9 cellular contexts compared by ENCODE assay signal in the genomic region with DNA sequence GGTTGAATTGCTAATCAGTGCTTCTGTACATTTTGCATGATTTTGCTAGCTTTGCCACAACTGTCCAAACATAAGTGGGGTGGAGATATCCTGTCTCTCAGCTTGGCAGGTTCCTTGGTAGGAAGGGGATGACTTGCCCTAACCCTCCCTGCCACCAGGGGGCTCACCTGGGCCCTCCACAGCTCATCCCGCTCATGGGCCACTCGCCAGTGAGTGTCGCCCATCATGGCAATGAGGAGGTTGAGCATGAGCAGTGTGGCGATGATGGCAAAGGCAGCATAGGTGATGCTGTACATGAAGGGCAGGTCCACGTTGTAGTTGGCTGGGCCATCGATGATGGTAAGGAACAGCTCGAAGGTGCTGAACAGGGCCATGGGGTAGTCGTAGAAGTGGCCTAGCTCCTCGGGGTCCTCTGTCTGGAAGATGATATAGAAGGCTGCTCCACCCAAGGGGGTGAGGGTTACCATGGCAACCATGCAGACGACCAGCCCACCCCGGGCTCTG. TPM values are rescaled to one million over a fixed set of nuclear protein-coding genes. Genes with fewer than 3 reads are reported as not detected.
DNase-seq lines count a peak whose midpoint lies in the region; FAIRE-seq and TF ChIP-seq lines count a peak whose summit lies in the region.
"Had no signal": no experiment of that assay in that cellular context is flagged by ENCODE, and none has a peak within 500 bp of the region (broad histone marks: within the 10 kb centered on the region; RNA-seq: fewer than 3 reads in every experiment).

No MANE protein-coding gene starts in this region.

- H3K27ac ChIP-seq in coronary artery (no peak overlapping the region), spleen (no peak overlapping the region)

- peaks cover 0 to 39% (median 4%) of the 10 kb centered on the region in 6 donors for H3K36me3 ChIP-seq in spleen

- 82 to 93% (median 87%) methylated on average over 8 to 11 of the region's 11 CpGs for whole genome bisulfite sequencing in spleen, 5 donors

- TF ChIP-seq POLR2A in H54 (IDR thresholded peaks at IDR 0.05; ENCODE audit: low read depth, low read length) (no peak), spleen (IDR thresholded peaks at IDR 0.05) (no peak)

- no peak overlapping the region for H3K4me3 ChIP-seq in coronary artery
- H3K4me3 ChIP-seq in spleen = no peak overlapping the region

- H3K9me3 ChIP-seq in spleen = peaks cover 0 to 4% (median 0%) of the 10 kb centered on the region in 8 donors

- intact Hi-C loops in spleen (cut with DNase I; ENCODE audit: low total_unique reads) = no loop called here

- no peak for FAIRE-seq in H54 (lab: Jason Lieb, UNC)
- FAIRE-seq: A204.1 had no signal

- H3K27me3 ChIP-seq in spleen (replicated peaks in 1 of 7) = peaks cover 0 to 7% (median 0%) of the 10 kb centered on the region in 7 donors

- TF ChIP-seq CTCF in coronary artery (IDR thresholded peaks at IDR 0.05) (no peak), spleen (IDR thresholded peaks at IDR 0.05 in 8 of 11, conservative IDR thresholded peaks at IDR 0.05 in 3 of 11) (peak in 7 of 11 experiments; percentile 13 to 70 (median 47))

- H3K4me1 ChIP-seq in spleen = no peaks in the 10 kb centered on the region

- peak; percentile 32 for DNase-seq in DMS 273 (lab: John Stamatoyannopoulos, UW; ENCODE audit: unreplicated experiment)
- DNase-seq in DMS 273 treated with DMSO at 0.1 percent for 48 hours (lab: John Stamatoyannopoulos, UW) = no peak
- DNase-seq in H54 (ENCODE audit: insufficient read length, low spot score) = peak; percentile 19
- DNase-seq in OCI-M1 (lab: John Stamatoyannopoulos, UW) = peak; percentile 28
- DNase-seq in coronary artery (ENCODE audit: low spot score) = peak; percentile 70
- DNase-seq in spleen = no peak
- DNase-seq in effector CD4-positive, alpha-beta T cell = no peak
- DNase-seq in SK-N-DZ (ENCODE audit: low spot score) = no peak

RNA-seq across cellular contexts. Expression of a gene that starts 12.2 kb away (rescaled TPM):
- under 1 TPM in 4 of 7 donors, not detected in 3; 0.06 to 0.32 (median 0.25) TPM for total RNA-seq in spleen
- under 1 TPM; 0.05 to 0.26 (median 0.16) TPM for polyA plus RNA-seq in spleen
- polyA plus RNA-seq in SK-N-DZ (2014; cell fraction: cytosol; rRNA removed) = not detected in 2 replicates
- not detected in 2 replicates for polyA plus RNA-seq in SK-N-DZ (2014; cell fraction: nucleus; rRNA removed)

RNA-seq across cellular contexts. Expression of a gene that starts 18.5 kb away (rescaled TPM):
- 10 to 100 TPM; 12.3 to 15.5 (median 13.9) TPM for total RNA-seq in spleen
- 10 to 100 TPM; 11.3 to 28.8 (median 23.6) TPM for polyA plus RNA-seq in spleen
- 0.05 and 0.17 TPM in 2 replicates for polyA plus RNA-seq in SK-N-DZ (2014; cell fraction: cytosol; rRNA removed)
- polyA plus RNA-seq in SK-N-DZ (2014; cell fraction: nucleus; rRNA removed) = 0.09 and 0.41 TPM in 2 replicates

Comparison
In these comparisons a context has a peak if more than half of its experiments do, and no peak if none do; other contexts are left out.
1. DNase-seq: peak in DMS 273 (single experiment), H54 (single experiment), OCI-M1 (single experiment) and coronary artery (single experiment); none in DMS 273 treated with DMSO at 0.1 percent for 48 hours (single experiment), spleen (single experiment), effector CD4-positive, alpha-beta T cell (single experiment) and SK-N-DZ (single experiment).